ENCODE assay signal across 22 cellular contexts in genomic region chr3:61589856-61590255, GRCh38. TPM values are rescaled to one million over a fixed set of nuclear protein-coding genes. Genes with fewer than 3 reads are reported as not detected.
DNase-seq lines count a peak whose midpoint lies in the region; ATAC-seq, FAIRE-seq and TF ChIP-seq lines count a peak whose summit lies in the region.
"Had no signal": no experiment of that assay in that cellular context is flagged by ENCODE, and none has a peak within 500 bp of the region (broad histone marks: within the 10 kb centered on the region; RNA-seq: fewer than 3 reads in every experiment).

No MANE protein-coding gene starts in this region.

- H3K4me3 Mint-ChIP-seq in endothelial cell (ENCODE audit: unreplicated experiment) = peak overlapping the region; percentile 8
- H3K4me3 Mint-ChIP-seq: activated T-cell treated with anti-CD3 and anti-CD28 coated beads, Interleukin-2, amount 50 U/mL, for 72 hours; CD8-positive, alpha-beta memory T cell; naive thymus-derived CD4-positive, alpha-beta T cell; stimulated activated memory B cell treated with anti-CD40 and anti-IgM and Interleukin-4, amounts not matched to agents 10 μg/mL and 1 μg/mL and 100 μg/mL, for 72 hours; T-helper 2 cell treated with Interferon-gamma antibody and Interleukin-4, amounts not matched to agents 5 μg/mL and 100 μg/mL, for 36 hours had no signal

- no peak overlapping the region for H2AFZ ChIP-seq in osteoblast (ENCODE audit: low read length)

- ATAC-seq in GM21526 (IDR thresholded peaks at IDR 0.05; ENCODE audit: low FRiP score, unreplicated experiment) = no peak
- ATAC-seq: activated T-cell treated with anti-CD3 and anti-CD28 coated beads, Interleukin-2, amount 50 U/mL, for 72 hours; HepG2; left lobe of liver; naive thymus-derived CD4-positive, alpha-beta T cell; right lobe of liver; stimulated activated memory B cell treated with anti-CD40 and anti-IgM and Interleukin-4, amounts not matched to agents 10 μg/mL and 1 μg/mL and 100 μg/mL, for 72 hours had no signal

- no peaks in the 10 kb centered on the region for H4K20me1 ChIP-seq in osteoblast (ENCODE audit: insufficient read depth, low read length)

- H3K79me2 ChIP-seq in osteoblast (ENCODE audit: insufficient read depth, low read length) = peaks cover 61% of the 10 kb centered on the region

- no peaks in the 10 kb centered on the region for H3K36me3 Mint-ChIP-seq in endothelial cell (ENCODE audit: low read depth, unreplicated experiment)
- H3K36me3 Mint-ChIP-seq: CD8-positive, alpha-beta memory T cell; stimulated activated memory B cell treated with anti-CD40 and anti-IgM and Interleukin-4, amounts not matched to agents 10 μg/mL and 1 μg/mL and 100 μg/mL, for 72 hours had no signal

- H3K9me3 Mint-ChIP-seq in endothelial cell (ENCODE audit: unreplicated experiment) = no peaks in the 10 kb centered on the region
- H3K9me3 Mint-ChIP-seq: T-helper 2 cell treated with Interferon-gamma antibody and Interleukin-4, amounts not matched to agents 5 μg/mL and 100 μg/mL, for 36 hours had no signal

- H3K9me3 ChIP-seq in osteoblast (ENCODE audit: low read depth, low read length) = no peaks in the 10 kb centered on the region
- H3K9me3 ChIP-seq: ascending aorta, heart left ventricle, right lobe of liver had no signal

- H3K4me1 ChIP-seq in osteoblast (ENCODE audit: insufficient read depth, low read length) = peaks cover 3% of the 10 kb centered on the region
- H3K4me1 ChIP-seq: ascending aorta, right lobe of liver had no signal

- peak; percentile 75 for FAIRE-seq in RCC 7860 (lab: Jason Lieb, UNC)
- FAIRE-seq: HepG2 had no signal

- no peaks in the 10 kb centered on the region for H3K36me3 ChIP-seq in osteoblast (ENCODE audit: insufficient read depth, low read length)
- H3K36me3 ChIP-seq: right lobe of liver had no signal

- no peaks in the 10 kb centered on the region for H3K27me3 ChIP-seq in osteoblast (ENCODE audit: insufficient read depth, low read length)
- H3K27me3 ChIP-seq: ascending aorta, heart left ventricle, right lobe of liver had no signal

- H3K27ac Mint-ChIP-seq in endothelial cell (ENCODE audit: unreplicated experiment) = no peak overlapping the region
- H3K27ac Mint-ChIP-seq: activated T-cell treated with anti-CD3 and anti-CD28 coated beads, Interleukin-2, amount 50 U/mL, for 72 hours; CD8-positive, alpha-beta memory T cell; stimulated activated memory B cell treated with anti-CD40 and anti-IgM and Interleukin-4, amounts not matched to agents 10 μg/mL and 1 μg/mL and 100 μg/mL, for 72 hours; T-helper 2 cell treated with Interferon-gamma antibody and Interleukin-4, amounts not matched to agents 5 μg/mL and 100 μg/mL, for 36 hours had no signal

- DNase-seq in GM03348 (ENCODE audit: low spot score) = peak; percentile 49
- DNase-seq in RCC 7860 (ENCODE audit: low spot score) = peak; percentile 81
- DNase-seq in endothelial cell (ENCODE audit: low spot score) = no peak
- DNase-seq in osteoblast (ENCODE audit: insufficient read length, low spot score, missing footprints) = no peak
- no peak for DNase-seq in D341Med (ENCODE audit: low spot score)
- no peak for DNase-seq in GOT3 (lab: John Stamatoyannopoulos, UW)
- DNase-seq in NCI-H1436 (lab: John Stamatoyannopoulos, UW) = no peak
- DNase-seq: activated CD4-positive, alpha-beta T cell treated with anti-CD3 and anti-CD28 coated beads, Interleukin-2, amount 50 U/mL, for 1 hour; activated T-cell treated with anti-CD3 and anti-CD28 coated beads, Interleukin-2, amount 50 U/mL, for 72 hours; CD8-positive, alpha-beta memory T cell; heart left ventricle; naive thymus-derived CD4-positive, alpha-beta T cell; NCI-H146; NCI-H526 treated with DMSO at 0.1 percent for 48 hours; right lobe of liver; stimulated activated CD4-positive, alpha-beta T cell treated with anti-CD3 and anti-CD28 coated beads, Interleukin-4, amount 100 ng/mL, for 24 hours had no signal

- TF ChIP-seq CTCF in endothelial cell (IDR thresholded peaks at IDR 0.05; ENCODE audit: unreplicated experiment) (no peak), osteoblast (IDR thresholded peaks at IDR 0.05; ENCODE audit: extremely low read depth, low read depth, low read length) (no peak)

- H3K4me3 ChIP-seq in osteoblast (ENCODE audit: insufficient read depth, low read length) = no peak overlapping the region
- H3K4me3 ChIP-seq: ascending aorta, heart left ventricle, right lobe of liver had no signal

- no peak overlapping the region for H3K4me2 ChIP-seq in osteoblast (ENCODE audit: insufficient read depth, low read length)

- peak overlapping the region; percentile 65 for H3K27ac ChIP-seq in osteoblast (ENCODE audit: low read depth, low read length)
- H3K27ac ChIP-seq: ascending aorta, heart left ventricle, right lobe of liver had no signal

- no peaks in the 10 kb centered on the region for H3K27me3 Mint-ChIP-seq in endothelial cell (ENCODE audit: unreplicated experiment)

- peaks cover 11% of the 10 kb centered on the region for H3K4me1 Mint-ChIP-seq in endothelial cell (ENCODE audit: unreplicated experiment)
- H3K4me1 Mint-ChIP-seq: CD8-positive, alpha-beta memory T cell; stimulated activated memory B cell treated with anti-CD40 and anti-IgM and Interleukin-4, amounts not matched to agents 10 μg/mL and 1 μg/mL and 100 μg/mL, for 72 hours had no signal

RNA-seq across cellular contexts. Expression of gene PTPRG, which starts 28.5 kb away (rescaled TPM):
- total RNA-seq in endothelial cell (ENCODE audit: unreplicated experiment) = 80.7 TPM
- 148 TPM in 2 replicates for total RNA-seq in osteoblast
- total RNA-seq: CD8-positive, alpha-beta memory T cell had no signal

Comparison
In these comparisons a context has a peak if more than half of its experiments do, and no peak if none do; other contexts are left out.
1. DNase-seq: peak in GM03348 (single experiment) and RCC 7860 (single experiment); none in endothelial cell (single experiment), osteoblast (single experiment), D341Med (single experiment), GOT3 (single experiment) and NCI-H1436 (single experiment).